Comparison of ENCODE assay signal across 14 cellular contexts in genomic region chr4:2489841-2490552, GRCh38. TPM values are rescaled to one million over a fixed set of nuclear protein-coding genes. Genes with fewer than 3 reads are reported as not detected.
A peak's percentile ranks its signal among the peaks of the same experiment; 100 is the strongest.
DNase-seq lines count a peak whose midpoint lies in the region; ATAC-seq, FAIRE-seq and TF ChIP-seq lines count a peak whose summit lies in the region.
"Had no signal": no experiment of that assay in that cellular context is flagged by ENCODE, and none has a peak within 500 bp of the region (broad histone marks: within the 10 kb centered on the region; RNA-seq: fewer than 3 reads in every experiment).

No MANE protein-coding gene starts in this region.

- TF ChIP-seq CTCF in fibroblast of mammary gland (conservative IDR thresholded peaks at IDR 0.05; ENCODE audit: control insufficient read depth, insufficient read depth, low read depth, low read length) = no peak

- no peak for FAIRE-seq in GM12892 (lab: Jason Lieb, UNC)

- no peak overlapping the region for H3K4me3 ChIP-seq in fibroblast of mammary gland (ENCODE audit: control insufficient read depth, low read depth, low read length)
- H3K4me3 ChIP-seq: esophagus squamous epithelium had no signal

- no peak for TF ChIP-seq POLR2A in GM12892 (IDR thresholded peaks at IDR 0.05; ENCODE audit: low read depth, low read length)

- no peaks in the 10 kb centered on the region for H3K27me3 Mint-ChIP-seq in activated naive CD8-positive, alpha-beta T cell
- H3K27me3 Mint-ChIP-seq in stimulated activated naive B cell treated with anti-CD40 and anti-IgM and Interleukin-4, amounts not matched to agents 10 μg/mL and 1 μg/mL and 100 μg/mL, for 72 hours = no peaks in the 10 kb centered on the region

- peaks cover 46% of the 10 kb centered on the region for H3K4me1 Mint-ChIP-seq in activated naive CD8-positive, alpha-beta T cell (ENCODE audit: low read depth)
- peaks cover 42 to 67% of the 10 kb centered on the region in 2 donors for H3K4me1 Mint-ChIP-seq in stimulated activated naive B cell treated with anti-CD40 and anti-IgM and Interleukin-4, amounts not matched to agents 10 μg/mL and 1 μg/mL and 100 μg/mL, for 72 hours

- H3K9me3 Mint-ChIP-seq in activated naive CD4-positive, alpha-beta T cell treated with anti-CD3 and anti-CD28 coated beads, Interleukin-2, amount 50 U/mL, for 72 hours = no peaks in the 10 kb centered on the region
- H3K9me3 Mint-ChIP-seq in activated naive CD8-positive, alpha-beta T cell (ENCODE audit: low read depth) = no peaks in the 10 kb centered on the region
- no peaks in the 10 kb centered on the region for H3K9me3 Mint-ChIP-seq in stimulated activated naive B cell treated with anti-CD40 and anti-IgM and Interleukin-4, amounts not matched to agents 10 μg/mL and 1 μg/mL and 100 μg/mL, for 72 hours

- H3K27ac Mint-ChIP-seq in activated naive CD4-positive, alpha-beta T cell treated with anti-CD3 and anti-CD28 coated beads, Interleukin-2, amount 50 U/mL, for 72 hours = peak overlapping the region; percentile 21 to 90
- H3K27ac Mint-ChIP-seq in activated naive CD8-positive, alpha-beta T cell = peak overlapping the region; percentile 16
- H3K27ac Mint-ChIP-seq in stimulated activated naive B cell treated with anti-CD40 and anti-IgM and Interleukin-4, amounts not matched to agents 10 μg/mL and 1 μg/mL and 100 μg/mL, for 72 hours = peak overlapping the region; percentile 37

- DNase-seq in activated naive CD4-positive, alpha-beta T cell treated with anti-CD3 and anti-CD28 coated beads, Interleukin-2, amount 50 U/mL, for 72 hours (ENCODE audit: low spot score in 2 of 2) = no peak
- DNase-seq in activated naive CD4-positive, alpha-beta T cell treated with anti-CD3 and anti-CD28 coated beads, Interleukin-2, amount 50 U/mL, for 16 hours = no peak
- DNase-seq in fibroblast of mammary gland (ENCODE audit: low read depth) (peak; percentile 76), GM12892 (ENCODE audit: insufficient read length) (no peak)
- DNase-seq in stimulated activated naive B cell treated with anti-CD40 and anti-IgM and Interleukin-4, amounts not matched to agents 10 μg/mL and 1 μg/mL and 100 μg/mL, for 72 hours = no peak
- no peak for DNase-seq in stimulated activated CD4-positive, alpha-beta T cell treated with anti-CD3 and anti-CD28 coated beads, Interleukin-2, amount 100 ng/mL, for 24 hours
- DNase-seq: esophagus squamous epithelium; GDM1; NCI-H187; occipital lobe; stimulated activated CD4-positive, alpha-beta T cell treated with anti-CD3 and anti-CD28 coated beads, Interleukin-4, amount 100 ng/mL, for 24 hours; substantia nigra had no signal

- H3K4me3 Mint-ChIP-seq in activated naive CD8-positive, alpha-beta T cell = no peak overlapping the region
- no peak overlapping the region for H3K4me3 Mint-ChIP-seq in stimulated activated naive B cell treated with anti-CD40 and anti-IgM and Interleukin-4, amounts not matched to agents 10 μg/mL and 1 μg/mL and 100 μg/mL, for 72 hours

- H3K36me3 Mint-ChIP-seq in activated naive CD4-positive, alpha-beta T cell treated with anti-CD3 and anti-CD28 coated beads, Interleukin-2, amount 50 U/mL, for 72 hours = peaks cover 11 to 27% of the 10 kb centered on the region in 2 donors
- H3K36me3 Mint-ChIP-seq in activated naive CD8-positive, alpha-beta T cell = peaks cover 6% of the 10 kb centered on the region
- H3K36me3 Mint-ChIP-seq in stimulated activated naive B cell treated with anti-CD40 and anti-IgM and Interleukin-4, amounts not matched to agents 10 μg/mL and 1 μg/mL and 100 μg/mL, for 72 hours = peaks cover 27 to 45% of the 10 kb centered on the region in 2 donors

- no peak for ATAC-seq in activated naive CD4-positive, alpha-beta T cell treated with anti-CD3 and anti-CD28 coated beads, Interleukin-2, amount 50 U/mL, for 72 hours
- no peak for ATAC-seq in stimulated activated naive B cell treated with anti-CD40 and anti-IgM and Interleukin-4, amounts not matched to agents 10 μg/mL and 1 μg/mL and 100 μg/mL, for 72 hours (replicated peaks)
- ATAC-seq in GM21367 (IDR thresholded peaks at IDR 0.05; ENCODE audit: unreplicated experiment) = no peak

RNA-seq across cellular contexts. Expression of gene RNF4, which starts 21.1 kb away (rescaled TPM):
- total RNA-seq in activated naive CD4-positive, alpha-beta T cell treated with anti-CD3 and anti-CD28 coated beads, Interleukin-2, amount 50 U/mL, for 72 hours = 10 to 100 TPM; 76.0 to 91.1 TPM
- polyA plus RNA-seq in GM12892 (2012; ENCODE audit: missing spikeins) = 64.4 TPM

RNA-seq across cellular contexts. Expression of gene FAM193A, which starts 46.5 kb away (rescaled TPM):
- 10 to 100 TPM; 31.0 to 32.4 TPM for total RNA-seq in activated naive CD4-positive, alpha-beta T cell treated with anti-CD3 and anti-CD28 coated beads, Interleukin-2, amount 50 U/mL, for 72 hours
- 11.8 TPM for polyA plus RNA-seq in GM12892 (2012; ENCODE audit: missing spikeins)
